11 cellular contexts compared by ENCODE assay signal in the genomic region with DNA sequence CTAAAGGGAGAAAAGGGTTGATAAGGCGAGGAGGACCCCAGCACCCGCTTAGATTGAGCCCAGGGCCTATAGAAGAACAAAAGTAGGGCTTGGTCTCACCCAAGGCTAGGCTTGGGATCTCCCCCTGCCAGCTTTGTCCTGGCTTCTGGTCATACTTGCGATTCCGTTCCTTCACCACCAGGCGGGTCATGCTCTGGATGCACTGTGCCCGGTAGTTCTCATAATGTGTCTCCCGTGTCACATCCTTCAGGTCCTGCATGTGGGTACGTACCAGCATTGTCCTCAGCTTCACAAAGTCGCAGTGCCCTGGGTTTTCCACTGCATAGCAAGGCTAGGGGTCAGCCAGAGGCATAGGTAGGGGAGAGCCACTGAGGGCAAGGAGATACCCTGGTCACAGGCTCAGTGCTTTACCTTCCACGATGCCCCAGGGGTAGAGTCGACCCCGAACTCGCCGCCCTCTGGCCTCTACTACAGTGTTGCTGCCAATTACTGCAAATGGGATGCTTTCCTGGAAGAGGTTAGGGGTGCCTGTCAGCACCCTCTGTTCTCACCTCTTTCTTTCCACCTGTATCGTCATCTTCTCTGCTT. TPM values are rescaled to one million over a fixed set of nuclear protein-coding genes. Genes with fewer than 3 reads are reported as not detected.
DNase-seq lines count a peak whose midpoint lies in the region; ATAC-seq and TF ChIP-seq lines count a peak whose summit lies in the region.
"Had no signal": no experiment of that assay in that cellular context is flagged by ENCODE, and none has a peak within 500 bp of the region (broad histone marks: within the 10 kb centered on the region; RNA-seq: fewer than 3 reads in every experiment).

No MANE protein-coding gene starts in this region.

- H3K4me3 ChIP-seq in HFF-Myc (replicated peaks; ENCODE audit: low read depth, low read length) = no peak overlapping the region
- H3K4me3 ChIP-seq: body of pancreas, pancreas, SJCRH30 had no signal

- TF ChIP-seq CTCF in HFF-Myc (IDR thresholded peaks at IDR 0.05; ENCODE audit: low read depth, low read length, missing control alignments) = peak; percentile 33
- peak; percentile 77 for TF ChIP-seq CTCF in mesothelial cell of epicardium (IDR thresholded peaks at IDR 0.05; ENCODE audit: unreplicated experiment)
- TF ChIP-seq CTCF in GM20000 (IDR thresholded peaks at IDR 0.05; ENCODE audit: extremely low read depth, missing control alignments) = no peak

- no peak overlapping the region for H3K4me3 Mint-ChIP-seq in activated naive CD8-positive, alpha-beta T cell treated with anti-CD3 and anti-CD28 coated beads, Interleukin-2, amount 50 U/mL, for 24 hours
- no peak overlapping the region for H3K4me3 Mint-ChIP-seq in mesothelial cell of epicardium

- H3K9me3 Mint-ChIP-seq in activated naive CD8-positive, alpha-beta T cell treated with anti-CD3 and anti-CD28 coated beads, Interleukin-2, amount 50 U/mL, for 24 hours = no peaks in the 10 kb centered on the region
- no peaks in the 10 kb centered on the region for H3K9me3 Mint-ChIP-seq in mesothelial cell of epicardium

- DNase-seq in D341Med (ENCODE audit: low spot score) (peak; percentile 66), HFF-Myc (ENCODE audit: extremely low read depth, low read depth) (no peak), mesothelial cell of epicardium (ENCODE audit: low spot score in 2 of 2, unreplicated experiment in 2 of 2) (no peak), left lobe of liver (ENCODE audit: low spot score) (no peak), NCI-H2171 (lab: John Stamatoyannopoulos, UW) (no peak), 8988T (no peak), GM20000 (ENCODE audit: low spot score) (no peak)
- DNase-seq in activated naive CD8-positive, alpha-beta T cell treated with anti-CD3 and anti-CD28 coated beads, Interleukin-2, amount 50 U/mL, for 24 hours = peak; percentile 18
- DNase-seq: pancreas, SJCRH30 had no signal

- ATAC-seq in activated naive CD8-positive, alpha-beta T cell treated with anti-CD3 and anti-CD28 coated beads, Interleukin-2, amount 50 U/mL, for 24 hours = no peak
- no peak for ATAC-seq in left lobe of liver
- ATAC-seq: body of pancreas, pancreas had no signal

- no peak overlapping the region for H3K27ac Mint-ChIP-seq in activated naive CD8-positive, alpha-beta T cell treated with anti-CD3 and anti-CD28 coated beads, Interleukin-2, amount 50 U/mL, for 24 hours
- no peak overlapping the region for H3K27ac Mint-ChIP-seq in mesothelial cell of epicardium

- H3K36me3 Mint-ChIP-seq in activated naive CD8-positive, alpha-beta T cell treated with anti-CD3 and anti-CD28 coated beads, Interleukin-2, amount 50 U/mL, for 24 hours (ENCODE audit: low read depth) = peaks cover 4% of the 10 kb centered on the region
- H3K36me3 Mint-ChIP-seq in mesothelial cell of epicardium = no peaks in the 10 kb centered on the region

- peaks cover 5% of the 10 kb centered on the region for H3K27me3 Mint-ChIP-seq in activated naive CD8-positive, alpha-beta T cell treated with anti-CD3 and anti-CD28 coated beads, Interleukin-2, amount 50 U/mL, for 24 hours
- peaks cover 4% of the 10 kb centered on the region for H3K27me3 Mint-ChIP-seq in mesothelial cell of epicardium (ENCODE audit: low read depth)

- peaks cover 28% of the 10 kb centered on the region for H3K4me1 Mint-ChIP-seq in activated naive CD8-positive, alpha-beta T cell treated with anti-CD3 and anti-CD28 coated beads, Interleukin-2, amount 50 U/mL, for 24 hours
- H3K4me1 Mint-ChIP-seq in mesothelial cell of epicardium = peaks cover 29% of the 10 kb centered on the region

RNA-seq across cellular contexts. Expression of a gene that starts 6.5 kb away (rescaled TPM):
- 73.1 to 76.8 TPM (median 74.4 TPM) in 3 replicates for total RNA-seq in mesothelial cell of epicardium
- total RNA-seq in left lobe of liver = 101 TPM

RNA-seq across cellular contexts. Expression of a gene that starts 32.7 kb away (rescaled TPM):
- total RNA-seq in mesothelial cell of epicardium = 0.05 to 0.09 TPM in 2 of 3 replicates, not detected in the other
- 0.18 TPM for total RNA-seq in left lobe of liver
- total RNA-seq: body of pancreas, SJCRH30 had no signal

Comparison
In these comparisons a context has a peak if more than half of its experiments do, and no peak if none do; other contexts are left out.
1. DNase-seq: peak in D341Med (single experiment) and activated naive CD8-positive, alpha-beta T cell treated with anti-CD3 and anti-CD28 coated beads, Interleukin-2, amount 50 U/mL, for 24 hours (single experiment); none in HFF-Myc (single experiment), mesothelial cell of epicardium (0 of 2), left lobe of liver (single experiment), NCI-H2171 (single experiment), 8988T (single experiment) and GM20000 (single experiment).